Comparison of ENCODE assay signal across 20 cellular contexts in genomic region chr1:61518670-61519400, GRCh38.
DNase-seq lines count a peak whose midpoint lies in the region; ATAC-seq and TF ChIP-seq lines count a peak whose summit lies in the region.
"Had no signal": no experiment of that assay in that cellular context is flagged by ENCODE, and none has a peak within 500 bp of the region (broad histone marks: within the 10 kb centered on the region; RNA-seq: fewer than 3 reads in every experiment).

No MANE protein-coding gene starts in this region.

- in situ Hi-C loops in GM13976 (cut with MboI; ENCODE audit: low sequenced_read_pairs, unreplicated experiment) = no loop called here

- H3K27ac ChIP-seq in epithelial cell of prostate = peak overlapping the region; percentile 64
- H3K27ac ChIP-seq: PC-9, right lobe of liver had no signal

- H3K4me1 Mint-ChIP-seq in immature natural killer cell = no peaks in the 10 kb centered on the region
- H3K4me1 Mint-ChIP-seq: naive B cell had no signal

- ATAC-seq in GM18861 (IDR thresholded peaks at IDR 0.05; ENCODE audit: unreplicated experiment) = peak; percentile 77
- peak; percentile 70 for ATAC-seq in GM21786 (IDR thresholded peaks at IDR 0.05; ENCODE audit: unreplicated experiment)
- peak; percentile 84 for ATAC-seq in HG03558 (IDR thresholded peaks at IDR 0.05; ENCODE audit: extremely low read depth, unreplicated experiment)
- ATAC-seq: effector memory CD8-positive, alpha-beta T cell; left lobe of liver; right lobe of liver had no signal

- H3K36me3 Mint-ChIP-seq in immature natural killer cell = no peaks in the 10 kb centered on the region
- H3K36me3 Mint-ChIP-seq: naive B cell had no signal

- DNase-seq in epithelial cell of prostate (ENCODE audit: low read depth, low spot score) (peak; percentile 72), germinal center (ENCODE audit: low spot score) (no peak), kidney tubule cell (ENCODE audit: low spot score) (no peak), immature natural killer cell (no peak), GM13976 (ENCODE audit: low spot score) (no peak)
- DNase-seq: activated CD4-positive, alpha-beta T cell treated with anti-CD3 and anti-CD28 coated beads for 48 hours; BE2C; effector memory CD8-positive, alpha-beta T cell; HCEC 1CT; head of caudate nucleus; MG63; naive B cell; NCI-H2227 treated with DMSO at 0.1 percent for 48 hours; PC-9; right lobe of liver had no signal

- H3K9me3 Mint-ChIP-seq in immature natural killer cell = peaks cover 0 to 1% (median 0%) of the 10 kb centered on the region in 6 donors
- H3K9me3 Mint-ChIP-seq: effector memory CD8-positive, alpha-beta T cell; naive B cell; stimulated activated naive CD8-positive, alpha-beta T cell treated with anti-CD3 and anti-CD28 coated beads, Interleukin-15, Interleukin-2, amounts not matched to agents 100 ng/mL and 50 ng/mL, for 24 hours had no signal

- peaks cover 0 to 2% (median 0%) of the 10 kb centered on the region in 3 donors for H3K27me3 Mint-ChIP-seq in immature natural killer cell (ENCODE audit: low read depth in 3 of 3)
- H3K27me3 Mint-ChIP-seq: naive B cell; stimulated activated naive CD8-positive, alpha-beta T cell treated with anti-CD3 and anti-CD28 coated beads, Interleukin-15, Interleukin-2, amounts not matched to agents 100 ng/mL and 50 ng/mL, for 24 hours had no signal

- H3K4me3 Mint-ChIP-seq in immature natural killer cell = no peak overlapping the region
- H3K4me3 Mint-ChIP-seq: effector memory CD8-positive, alpha-beta T cell; naive B cell; stimulated activated naive CD8-positive, alpha-beta T cell treated with anti-CD3 and anti-CD28 coated beads, Interleukin-15, Interleukin-2, amounts not matched to agents 100 ng/mL and 50 ng/mL, for 24 hours had no signal

- H3K27ac Mint-ChIP-seq in immature natural killer cell = no peak overlapping the region
- H3K27ac Mint-ChIP-seq: effector memory CD8-positive, alpha-beta T cell; stimulated activated naive CD8-positive, alpha-beta T cell treated with anti-CD3 and anti-CD28 coated beads, Interleukin-15, Interleukin-2, amounts not matched to agents 100 ng/mL and 50 ng/mL, for 24 hours had no signal

- no peak for TF ChIP-seq CTCF in GM13976 (IDR thresholded peaks at IDR 0.05; ENCODE audit: borderline replicate concordance, control extremely low read depth, extremely low read depth, insufficient read depth, missing control alignments)
